In genomic region chr11:96464695-96465307, GRCh38 we compare ENCODE assay signal across 8 cellular contexts.
DNase-seq lines count a peak whose midpoint lies in the region; ATAC-seq and TF ChIP-seq lines count a peak whose summit lies in the region.

No MANE protein-coding gene starts in this region.

- peaks cover 6% of the 10 kb centered on the region for H3K4me1 Mint-ChIP-seq in CD8-positive, alpha-beta T cell (ENCODE audit: low read depth)
- peaks cover 2% of the 10 kb centered on the region for H3K4me1 Mint-ChIP-seq in osteocyte (ENCODE audit: unreplicated experiment)

- H3K4me3 ChIP-seq in CD8-positive, alpha-beta T cell (ENCODE audit: low read depth, low read length), result no peak overlapping the region
- H3K4me3 ChIP-seq in fibroblast of pulmonary artery (replicated peaks; ENCODE audit: low read depth, low read length), result no peak overlapping the region

- no peak overlapping the region for H3K27ac Mint-ChIP-seq in CD8-positive, alpha-beta T cell
- H3K27ac Mint-ChIP-seq in osteocyte (ENCODE audit: unreplicated experiment), result no peak overlapping the region

- H3K36me3 Mint-ChIP-seq in CD8-positive, alpha-beta T cell, result no peaks in the 10 kb centered on the region
- H3K36me3 Mint-ChIP-seq in osteocyte (ENCODE audit: unreplicated experiment), result no peaks in the 10 kb centered on the region

- peak; percentile 66 for ATAC-seq in CD8-positive, alpha-beta T cell
- ATAC-seq in GM18867 (IDR thresholded peaks at IDR 0.05; ENCODE audit: unreplicated experiment) (peak; percentile 86), HG03039 (IDR thresholded peaks at IDR 0.05; ENCODE audit: unreplicated experiment) (peak; percentile 88)

- peak; percentile 83 for TF ChIP-seq CTCF in CD8-positive, alpha-beta T cell (IDR thresholded peaks at IDR 0.05)
- TF ChIP-seq CTCF in fibroblast of pulmonary artery (IDR thresholded peaks at IDR 0.05; ENCODE audit: low read length, missing control alignments) (peak; percentile 67), osteocyte (IDR thresholded peaks at IDR 0.05) (peak; percentile 81)

- peak in 1 of 7 experiments; percentile 4 for DNase-seq in CD8-positive, alpha-beta T cell
- DNase-seq in NCI-H1694 treated with DMSO at 0.1 percent for 48 hours (lab: John Stamatoyannopoulos, UW), result peak; percentile 74
- DNase-seq in SW480 (ENCODE audit: low spot score), result peak; percentile 87
- peak; percentile 88 for DNase-seq in fibroblast of pulmonary artery (ENCODE audit: low read depth)
- no peak for DNase-seq in osteocyte (ENCODE audit: extremely low spot score, unreplicated experiment)
- no peak for DNase-seq in islet precursor cell

- intact Hi-C loops in CD8-positive, alpha-beta T cell (cut with DNase I, micrococcal nuclease), result loop anchor here in 1 of 2 experiments (5.0 kb wide), 1 partner anchor 918 kb away; no protein-coding TSS in a partner anchor

- POLR2A ChIA-PET in CD8-positive, alpha-beta T cell (lab: Charles Lee), result no interaction called here

- H3K36me3 ChIP-seq in CD8-positive, alpha-beta T cell (ENCODE audit: insufficient read depth, low read length), result no peaks in the 10 kb centered on the region

- no peak overlapping the region for H3K27ac ChIP-seq in CD8-positive, alpha-beta T cell (ENCODE audit: low read depth, low read length)

- H3K27me3 Mint-ChIP-seq in CD8-positive, alpha-beta T cell (ENCODE audit: low read depth), result peaks cover 6% of the 10 kb centered on the region
- H3K27me3 Mint-ChIP-seq in osteocyte (ENCODE audit: unreplicated experiment), result peaks cover 57% of the 10 kb centered on the region

- H3K9me3 ChIP-seq in CD8-positive, alpha-beta T cell (ENCODE audit: low read length), result no peaks in the 10 kb centered on the region

- CTCF ChIA-PET in CD8-positive, alpha-beta T cell (lab: Charles Lee), result interaction anchor here (0.7 to 3.1 kb wide), 10 partner anchors 10 to 1618 kb away, joined by 3 to 11 read pairs (median 4); partner anchors contain the start of genes CCDC82 and JRKL

- no peaks in the 10 kb centered on the region for H3K9me3 Mint-ChIP-seq in CD8-positive, alpha-beta T cell
- H3K9me3 Mint-ChIP-seq in osteocyte (ENCODE audit: unreplicated experiment), result no peaks in the 10 kb centered on the region

- no peak overlapping the region for H3K4me3 Mint-ChIP-seq in CD8-positive, alpha-beta T cell
- no peak overlapping the region for H3K4me3 Mint-ChIP-seq in osteocyte (ENCODE audit: unreplicated experiment)

- H3K4me1 ChIP-seq in CD8-positive, alpha-beta T cell (ENCODE audit: insufficient read depth, low read length), result peaks cover 5% of the 10 kb centered on the region

- H3K27me3 ChIP-seq in CD8-positive, alpha-beta T cell (ENCODE audit: insufficient read depth, low read length), result no peaks in the 10 kb centered on the region

Comparison
In these comparisons a context has a peak if more than half of its experiments do, and no peak if none do; other contexts are left out.
1. DNase-seq: peak in NCI-H1694 treated with DMSO at 0.1 percent for 48 hours (single experiment), SW480 (single experiment) and fibroblast of pulmonary artery (single experiment); none in osteocyte (single experiment) and islet precursor cell (single experiment).
2. Peak in every context shown above with its lines, with median percentiles within 50 percentile points of each other: ATAC-seq and CTCF ChIP-seq.